9 cellular contexts compared by ENCODE assay signal in genomic region chr17:8272421-8272820, GRCh38. TPM values are rescaled to one million over a fixed set of nuclear protein-coding genes. Genes with fewer than 3 reads are reported as not detected.
"Had no signal": no experiment of that assay in that cellular context is flagged by ENCODE, and none has a peak within 500 bp of the region (broad histone marks: within the 10 kb centered on the region; RNA-seq: fewer than 3 reads in every experiment).

No MANE protein-coding gene starts in this region.

- DNase-seq: H9, HCEC 1CT, KG1 had no signal

- H3K4me2 ChIP-seq: GM23338 had no signal

- H3K4me3 ChIP-seq: GM23338 had no signal

- FAIRE-seq: H1, H54, HTR-8/SVneo had no signal

- H2AFZ ChIP-seq: GM23338 had no signal

- ATAC-seq: GM23338 had no signal

RNA-seq across cellular contexts. Expression of gene ARHGEF15, which starts 37.6 kb away (rescaled TPM):
- total RNA-seq: HT-29 had no signal
- polyA plus RNA-seq: IgD-negative memory B cell had no signal
